ENCODE assay signal across 8 cellular contexts in the genomic region with DNA sequence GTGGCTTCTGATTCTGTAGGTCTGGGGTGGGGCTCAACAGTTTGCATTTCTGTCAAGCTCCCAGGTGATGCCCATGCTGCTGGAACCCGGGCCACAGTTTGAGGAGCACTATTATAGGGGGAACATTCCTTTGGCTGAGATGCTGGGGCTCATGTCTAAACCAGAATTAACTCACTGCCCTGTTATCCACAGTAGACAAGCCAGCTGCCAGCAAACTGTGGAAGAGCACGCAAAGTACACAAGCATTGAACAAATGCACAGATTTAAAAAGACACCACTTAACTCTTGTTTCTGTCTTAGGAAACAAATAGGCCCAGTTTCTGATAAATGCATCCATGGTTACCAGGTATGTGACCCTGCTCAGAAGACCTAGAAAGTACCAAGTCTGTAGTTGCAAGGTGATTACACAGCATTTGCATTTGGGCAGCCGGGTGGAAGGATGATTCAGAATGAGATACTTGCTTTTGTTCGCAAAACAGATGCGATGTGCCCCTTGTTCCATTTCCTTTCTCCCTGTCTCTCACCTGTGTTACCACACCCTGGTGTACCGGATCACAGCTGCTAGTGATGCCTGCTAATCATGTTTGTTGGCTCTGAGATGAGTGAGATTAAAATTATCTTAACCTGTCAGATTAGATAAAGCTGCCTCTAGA. TPM values are rescaled to one million over a fixed set of nuclear protein-coding genes. Genes with fewer than 3 reads are reported as not detected.
DNase-seq lines count a peak whose midpoint lies in the region; ATAC-seq, FAIRE-seq and TF ChIP-seq lines count a peak whose summit lies in the region.

No MANE protein-coding gene starts in this region.

- TF ChIP-seq CTCF in neural progenitor cell (IDR thresholded peaks at IDR 0.05), result no peak
- no peak for TF ChIP-seq CTCF in kidney (IDR thresholded peaks at IDR 0.05; ENCODE audit: borderline replicate concordance, extremely low read depth, insufficient read depth)

- intact Hi-C loops in kidney (cut with DNase I), result no loop called here

- ATAC-seq in HG02610 (IDR thresholded peaks at IDR 0.05; ENCODE audit: unreplicated experiment), result peak; percentile 86

- H3K79me2 ChIP-seq in neural progenitor cell (ENCODE audit: low read depth), result no peaks in the 10 kb centered on the region

- WGBS in neuronal stem cell (ENCODE audit: extremely low coverage in 2 of 2, insufficient read length in 2 of 2, insufficient replicate concordance in 1 of 2), 2 donors, result no CpG with 5 or more reads among the region's 6 CpGs

- H3K36me3 ChIP-seq in neural progenitor cell (no peaks in the 10 kb centered on the region), kidney (ENCODE audit: control insufficient read depth in 1 of 2, insufficient read depth in 2 of 2, low read length in 2 of 2) (peaks cover 4 to 7% of the 10 kb centered on the region in 2 donors), neuronal stem cell (replicated peaks in 1 of 2; ENCODE audit: control insufficient read depth in 2 of 2, insufficient read depth in 2 of 2, low read length in 2 of 2) (peaks cover 0 to 1% of the 10 kb centered on the region in 2 donors)

- H3K4me2 ChIP-seq in neural progenitor cell, result no peak overlapping the region
- no peak overlapping the region for H3K4me2 ChIP-seq in neuronal stem cell (ENCODE audit: insufficient read depth, low read length, poor library complexity, severe bottlenecking)

- H3K9me3 ChIP-seq in neural progenitor cell (ENCODE audit: low read depth) (no peaks in the 10 kb centered on the region), kidney (ENCODE audit: control insufficient read depth in 1 of 2, low read length in 2 of 2) (no peaks in the 10 kb centered on the region), neuronal stem cell (replicated peaks in 1 of 2; ENCODE audit: control insufficient read depth in 2 of 2, insufficient read depth in 1 of 2, low read depth in 1 of 2, low read length in 2 of 2) (no peaks in the 10 kb centered on the region)

- H3K27ac ChIP-seq in neural progenitor cell, result no peak overlapping the region
- H3K27ac ChIP-seq in kidney (ENCODE audit: low read depth in 2 of 2, low read length in 2 of 2), result no peak overlapping the region
- H3K27ac ChIP-seq in neuronal stem cell (replicated peaks; ENCODE audit: low read length), result no peak overlapping the region

- H3K4me1 ChIP-seq in neural progenitor cell, result peaks cover 5% of the 10 kb centered on the region
- H3K4me1 ChIP-seq in kidney (ENCODE audit: control insufficient read depth in 1 of 2, insufficient read depth in 1 of 2, low read depth in 1 of 2, low read length in 2 of 2), result no peaks in the 10 kb centered on the region
- peaks cover 8 to 14% of the 10 kb centered on the region in 2 donors for H3K4me1 ChIP-seq in neuronal stem cell (ENCODE audit: control insufficient read depth in 2 of 2, insufficient read depth in 1 of 2, low read depth in 1 of 2, low read length in 2 of 2)

- no peaks in the 10 kb centered on the region for H3K79me1 ChIP-seq in neuronal stem cell (ENCODE audit: low read depth, low read length)

- H3K27me3 ChIP-seq in neural progenitor cell, result no peaks in the 10 kb centered on the region
- no peaks in the 10 kb centered on the region for H3K27me3 ChIP-seq in neuronal stem cell (ENCODE audit: control insufficient read depth in 3 of 3, insufficient read depth in 3 of 3, low read depth in 1 of 3, low read length in 3 of 3)

- no peak overlapping the region for H3K4me3 Mint-ChIP-seq in activated CD4-positive, alpha-beta T cell treated with anti-CD3 and anti-CD28 coated beads, Interleukin-2, amount 10 ng/mL, durations not matched to agents 7 days and 5 days
- H3K4me3 Mint-ChIP-seq in neural progenitor cell, result no peak overlapping the region

- DNase-seq in activated CD4-positive, alpha-beta T cell treated with anti-CD3 and anti-CD28 coated beads, Interleukin-2, amount 10 ng/mL, durations not matched to agents 7 days and 5 days, result peak; percentile 12
- DNase-seq in activated CD4-positive, alpha-beta T cell treated with anti-CD3 and anti-CD28 coated beads for 4 hours, result no peak
- peak; percentile 18 for DNase-seq in NCI-H345 (lab: John Stamatoyannopoulos, UW)
- no peak for DNase-seq in neural progenitor cell (ENCODE audit: low spot score)
- DNase-seq in kidney, result no peak
- no peak for DNase-seq in A172 (ENCODE audit: low spot score)
- no peak for DNase-seq in neuronal stem cell (ENCODE audit: low spot score)

- H3K4me1 Mint-ChIP-seq in activated CD4-positive, alpha-beta T cell treated with anti-CD3 and anti-CD28 coated beads, Interleukin-2, amount 10 ng/mL, durations not matched to agents 7 days and 5 days, result peaks cover 36% of the 10 kb centered on the region
- peaks cover 28% of the 10 kb centered on the region for H3K4me1 Mint-ChIP-seq in neural progenitor cell

- H2AFZ ChIP-seq in neural progenitor cell (replicated peaks), result no peak overlapping the region
- H2AFZ ChIP-seq in neuronal stem cell (ENCODE audit: low read length), result no peak overlapping the region

- no peak overlapping the region for H4K8ac ChIP-seq in neuronal stem cell (ENCODE audit: low read depth, low read length)

- no peak for FAIRE-seq in kidney (lab: Jason Lieb, UNC)

- H2AK5ac ChIP-seq in neuronal stem cell (ENCODE audit: low read depth, low read length), result no peak overlapping the region

- no peak overlapping the region for H3K18ac ChIP-seq in neuronal stem cell (ENCODE audit: low read length)

- H3K36me3 Mint-ChIP-seq in activated CD4-positive, alpha-beta T cell treated with anti-CD3 and anti-CD28 coated beads, Interleukin-2, amount 10 ng/mL, durations not matched to agents 7 days and 5 days (ENCODE audit: low read depth), result peaks cover 43% of the 10 kb centered on the region
- peaks cover 3% of the 10 kb centered on the region for H3K36me3 Mint-ChIP-seq in neural progenitor cell

- H3K4me3 ChIP-seq in neural progenitor cell, result no peak overlapping the region
- H3K4me3 ChIP-seq in kidney (ENCODE audit: low read length in 2 of 2), result no peak overlapping the region
- no peak overlapping the region for H3K4me3 ChIP-seq in neuronal stem cell (ENCODE audit: low read length in 2 of 2)

- H3K23ac ChIP-seq in neuronal stem cell (ENCODE audit: low read depth, low read length, poor library complexity), result no peak overlapping the region

- no peak overlapping the region for H3K4ac ChIP-seq in neuronal stem cell (ENCODE audit: low read length)

- no peak overlapping the region for H4K91ac ChIP-seq in neuronal stem cell (ENCODE audit: low read depth, low read length, poor library complexity)

- H3K27ac Mint-ChIP-seq in activated CD4-positive, alpha-beta T cell treated with anti-CD3 and anti-CD28 coated beads, Interleukin-2, amount 10 ng/mL, durations not matched to agents 7 days and 5 days, result no peak overlapping the region
- peak overlapping the region; percentile 64 for H3K27ac Mint-ChIP-seq in neural progenitor cell

- no peak overlapping the region for H2BK12ac ChIP-seq in neuronal stem cell (ENCODE audit: low read length)

- CTCF ChIA-PET in activated CD4-positive, alpha-beta T cell treated with anti-CD3 and anti-CD28 coated beads, Interleukin-2, amount 10 ng/mL, durations not matched to agents 7 days and 5 days (lab: Charles Lee), result interaction anchor here (1.0 to 1.9 kb wide), 3 partner anchors 11 to 276 kb away, joined by 3 to 6 read pairs (median 4); no protein-coding TSS in a partner anchor

- H3K27me3 Mint-ChIP-seq in activated CD4-positive, alpha-beta T cell treated with anti-CD3 and anti-CD28 coated beads, Interleukin-2, amount 10 ng/mL, durations not matched to agents 7 days and 5 days, result no peaks in the 10 kb centered on the region
- peaks cover 5% of the 10 kb centered on the region for H3K27me3 Mint-ChIP-seq in neural progenitor cell (ENCODE audit: insufficient read depth, low read depth)

- H2BK120ac ChIP-seq in neuronal stem cell (ENCODE audit: low read depth, low read length), result no peak overlapping the region

- no peak overlapping the region for H3K9ac ChIP-seq in neural progenitor cell
- H3K9ac ChIP-seq in kidney (ENCODE audit: low read length in 2 of 2), result no peak overlapping the region
- no peak overlapping the region for H3K9ac ChIP-seq in neuronal stem cell (ENCODE audit: low read depth, low read length, poor library complexity)

- no peaks in the 10 kb centered on the region for H3K9me3 Mint-ChIP-seq in activated CD4-positive, alpha-beta T cell treated with anti-CD3 and anti-CD28 coated beads, Interleukin-2, amount 10 ng/mL, durations not matched to agents 7 days and 5 days
- H3K9me3 Mint-ChIP-seq in neural progenitor cell, result no peaks in the 10 kb centered on the region

- no peak overlapping the region for H2BK15ac ChIP-seq in neuronal stem cell (ENCODE audit: low read length)

- no peak overlapping the region for H2BK5ac ChIP-seq in neuronal stem cell (ENCODE audit: low read length)

- H4K20me1 ChIP-seq in neural progenitor cell (ENCODE audit: low read depth), result no peaks in the 10 kb centered on the region

- POLR2A ChIA-PET in activated CD4-positive, alpha-beta T cell treated with anti-CD3 and anti-CD28 coated beads, Interleukin-2, amount 10 ng/mL, durations not matched to agents 7 days and 5 days (lab: Charles Lee), result no interaction called here

- no peaks in the 10 kb centered on the region for H3F3A ChIP-seq in neural progenitor cell (ENCODE audit: low read depth)

- H3K14ac ChIP-seq in neuronal stem cell (ENCODE audit: low read length), result no peak overlapping the region

RNA-seq across cellular contexts. Expression of a gene that starts 12.4 kb away (rescaled TPM):
- total RNA-seq in activated CD4-positive, alpha-beta T cell treated with anti-CD3 and anti-CD28 coated beads, Interleukin-2, amount 10 ng/mL, durations not matched to agents 7 days and 5 days, result 10 to 100 TPM; 32.6 to 38.5 TPM
- total RNA-seq in neural progenitor cell (ENCODE audit: low replicate concordance) (20.7 and 22.0 TPM in 2 replicates), kidney (37.9 TPM)
- 31.3 TPM for polyA plus RNA-seq in kidney (ENCODE audit: insufficient read depth, low read depth, low replicate concordance)
- total RNA-seq in A172 (2014; rRNA removed; shearing (Covaris generic)), result 27.8 and 39.0 TPM in 2 replicates
- 20.6 TPM for polyA plus RNA-seq in neuronal stem cell (2013, experiment 1 of 2)
- 19.6 TPM for polyA plus RNA-seq in neuronal stem cell (2013, experiment 2 of 2)

Comparison
In these comparisons a context has a peak if more than half of its experiments do, and no peak if none do; other contexts are left out.
1. DNase-seq: peak in activated CD4-positive, alpha-beta T cell treated with anti-CD3 and anti-CD28 coated beads, Interleukin-2, amount 10 ng/mL, durations not matched to agents 7 days and 5 days (single experiment) and NCI-H345 (single experiment); none in activated CD4-positive, alpha-beta T cell treated with anti-CD3 and anti-CD28 coated beads for 4 hours (0 of 2), neural progenitor cell (single experiment), kidney (single experiment), A172 (single experiment) and neuronal stem cell (single experiment).